In genomic region chr7:76260171-76260703, GRCh38 we compare ENCODE assay signal across 8 cellular contexts. TPM values are rescaled to one million over a fixed set of nuclear protein-coding genes. Genes with fewer than 3 reads are reported as not detected.
DNase-seq lines count a peak whose midpoint lies in the region; ATAC-seq and TF ChIP-seq lines count a peak whose summit lies in the region.

No MANE protein-coding gene starts in this region.

- ATAC-seq in GM21390 (IDR thresholded peaks at IDR 0.05; ENCODE audit: unreplicated experiment), result no peak
- ATAC-seq in HG03095 (IDR thresholded peaks at IDR 0.05; ENCODE audit: unreplicated experiment), result no peak

- H3K9me3 ChIP-seq in left ventricle myocardium inferior (replicated peaks), result no peaks in the 10 kb centered on the region

- intact Hi-C loops in left ventricle myocardium inferior (cut with micrococcal nuclease), result no loop called here

- no peaks in the 10 kb centered on the region for H3K36me3 ChIP-seq in left ventricle myocardium inferior

- no peak for TF ChIP-seq CTCF in left ventricle myocardium inferior (IDR thresholded peaks at IDR 0.05; ENCODE audit: borderline replicate concordance)

- DNase-seq in DMS114 treated with DMSO at 0.1 percent for 48 hours (lab: John Stamatoyannopoulos, UW; ENCODE audit: unreplicated experiment) (peak; percentile 33), NCI-H1436 treated with DMSO at 0.1 percent for 48 hours (lab: John Stamatoyannopoulos, UW) (peak; percentile 53), activated T-cell treated with anti-CD3 and anti-CD28 coated beads for 1 hour (ENCODE audit: low read depth) (peak; percentile 37), left ventricle myocardium inferior (no peak), NCI-H2081 treated with DMSO at 0.1 percent for 48 hours (lab: John Stamatoyannopoulos, UW) (no peak)
- peak; percentile 16 for DNase-seq in stimulated activated CD4-positive, alpha-beta T cell treated with anti-CD3 and anti-CD28 coated beads, Interleukin-2, amount 100 ng/mL, for 4 hours (ENCODE audit: low read depth)

- H3K4me1 ChIP-seq in left ventricle myocardium inferior, result peaks cover 6% of the 10 kb centered on the region

- H3K27ac ChIP-seq in left ventricle myocardium inferior (replicated peaks), result no peak overlapping the region

- H3K27me3 ChIP-seq in left ventricle myocardium inferior (ENCODE audit: low read depth), result peaks cover 93% of the 10 kb centered on the region

- peak overlapping the region; percentile 58 for H3K4me3 ChIP-seq in left ventricle myocardium inferior

RNA-seq across cellular contexts. Expression of gene HSPB1, which starts 42.2 kb away (rescaled TPM):
- 2,037 TPM for total RNA-seq in left ventricle myocardium inferior

RNA-seq across cellular contexts. Expression of gene SRRM3, which starts 58.5 kb away (rescaled TPM):
- total RNA-seq in left ventricle myocardium inferior, result 6.1 TPM

Comparison
In these comparisons a context has a peak if more than half of its experiments do, and no peak if none do; other contexts are left out.
1. DNase-seq: peak in DMS114 treated with DMSO at 0.1 percent for 48 hours (single experiment), NCI-H1436 treated with DMSO at 0.1 percent for 48 hours (single experiment), activated T-cell treated with anti-CD3 and anti-CD28 coated beads for 1 hour (single experiment) and stimulated activated CD4-positive, alpha-beta T cell treated with anti-CD3 and anti-CD28 coated beads, Interleukin-2, amount 100 ng/mL, for 4 hours (single experiment); none in left ventricle myocardium inferior (single experiment) and NCI-H2081 treated with DMSO at 0.1 percent for 48 hours (single experiment).